In the genomic region with DNA sequence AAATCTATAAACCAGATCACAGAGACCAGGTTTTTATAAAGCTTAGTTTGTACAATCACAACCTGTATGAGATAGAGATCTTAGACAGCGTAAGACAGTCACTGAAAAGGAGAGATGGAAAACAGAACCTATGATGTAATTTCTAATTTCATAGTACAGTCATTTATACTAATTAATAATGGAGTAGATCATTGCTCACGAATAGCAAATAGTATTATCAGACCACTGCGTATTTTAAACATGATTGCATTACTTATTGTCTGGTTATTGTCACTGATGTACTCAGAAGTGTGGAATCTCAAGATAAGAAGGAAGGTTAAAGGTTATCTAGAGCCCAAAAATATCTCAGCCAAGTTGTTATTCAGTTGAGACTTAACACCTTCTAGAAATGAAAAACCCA, we compare ENCODE assay signal across 27 cellular contexts.
A peak's percentile ranks its signal among the peaks of the same experiment; 100 is the strongest.
DNase-seq lines count a peak whose midpoint lies in the region; ATAC-seq, FAIRE-seq and TF ChIP-seq lines count a peak whose summit lies in the region.
"Had no signal": no experiment of that assay in that cellular context is flagged by ENCODE, and none has a peak within 500 bp of the region (broad histone marks: within the 10 kb centered on the region; RNA-seq: fewer than 3 reads in every experiment).

No MANE protein-coding gene starts in this region.

- no peak overlapping the region for H3K4me3 ChIP-seq in astrocyte (ENCODE audit: insufficient read depth, low read depth, low read length)
- H3K4me3 ChIP-seq: HAP-1, SJCRH30 had no signal

- no peak overlapping the region for H3K9ac ChIP-seq in astrocyte (ENCODE audit: low read length)
- H3K9ac ChIP-seq: KMS-11 had no signal

- H4K20me1 ChIP-seq in astrocyte (ENCODE audit: insufficient read depth, low read length): no peaks in the 10 kb centered on the region

- H3K27me3 Mint-ChIP-seq in astrocyte (ENCODE audit: low read depth, unreplicated experiment): no peaks in the 10 kb centered on the region

- H3K4me1 ChIP-seq in astrocyte (ENCODE audit: insufficient read depth, low read length) (no peaks in the 10 kb centered on the region), foreskin keratinocyte (no peaks in the 10 kb centered on the region)
- H3K4me1 ChIP-seq: HAP-1, SJCRH30 had no signal

- no peaks in the 10 kb centered on the region for H3K36me3 ChIP-seq in astrocyte (ENCODE audit: insufficient read depth, low read length)
- H3K36me3 ChIP-seq: HAP-1, SJCRH30 had no signal

- H3K9me3 Mint-ChIP-seq in astrocyte (ENCODE audit: unreplicated experiment): no peaks in the 10 kb centered on the region
- H3K9me3 Mint-ChIP-seq: HFFc6 had no signal

- H3K36me3 Mint-ChIP-seq in astrocyte (ENCODE audit: low read depth, unreplicated experiment): no peaks in the 10 kb centered on the region

- FAIRE-seq in astrocyte (lab: Jason Lieb, UNC): no peak
- FAIRE-seq: D721Med, GM12892, GM18507 had no signal

- H3K27ac ChIP-seq in astrocyte (ENCODE audit: low read depth, low read length) (no peak overlapping the region), foreskin keratinocyte (no peak overlapping the region)
- H3K27ac ChIP-seq: KMS-11, SJCRH30 had no signal

- peak; percentile 63 for DNase-seq in A172 (ENCODE audit: low spot score)
- DNase-seq in M059J (ENCODE audit: low read depth): peak; percentile 29
- peak; percentile 26 for DNase-seq in astrocyte (ENCODE audit: low read depth)
- no peak for DNase-seq in left colon
- DNase-seq in foreskin keratinocyte: no peak
- DNase-seq in DMS 273 treated with DMSO at 0.1 percent for 48 hours (lab: John Stamatoyannopoulos, UW): no peak
- DNase-seq: 8988T, GOT3, HFFc6, IMR-90, NCI-H1048, NCI-H1417, NCI-H1694 treated with DMSO at 0.1 percent for 48 hours, NCI-H2081 treated with DMSO at 0.1 percent for 48 hours, NCI-H2171 treated with DMSO at 0.1 percent for 48 hours, NCI-H524 treated with DMSO at 0.1 percent for 48 hours, NCI-H774, PC-3, SJCRH30 had no signal

- no peaks in the 10 kb centered on the region for H3K4me1 Mint-ChIP-seq in astrocyte (ENCODE audit: low read depth, unreplicated experiment)

- H3K27me3 ChIP-seq in astrocyte (ENCODE audit: insufficient read depth, low read length) (no peaks in the 10 kb centered on the region), foreskin keratinocyte (no peaks in the 10 kb centered on the region)
- H3K27me3 ChIP-seq: SJCRH30 had no signal

- no peak overlapping the region for H3K4me3 Mint-ChIP-seq in astrocyte (ENCODE audit: unreplicated experiment)
- H3K4me3 Mint-ChIP-seq: HFFc6 had no signal

- no peak overlapping the region for H2AFZ ChIP-seq in astrocyte (ENCODE audit: low read depth, low read length)

- intact Hi-C loops in left colon (cut with DNase I, micrococcal nuclease): no loop called here

- peak; percentile 81 for ATAC-seq in SK-N-SH treated with all-trans-retinoic acid at 6 μM for 48 hours
- ATAC-seq in left colon: no peak
- ATAC-seq in HG03469 (IDR thresholded peaks at IDR 0.05; ENCODE audit: unreplicated experiment): no peak
- no peak for ATAC-seq in foreskin keratinocyte
- ATAC-seq: PC-3, Right ventricle myocardium inferior had no signal

- TF ChIP-seq CTCF in astrocyte (IDR thresholded peaks at IDR 0.05; ENCODE audit: insufficient read depth, low read depth, low read length) (no peak), foreskin keratinocyte (conservative IDR thresholded peaks at IDR 0.05) (no peak)

- no peaks in the 10 kb centered on the region for H3K79me2 ChIP-seq in astrocyte (ENCODE audit: insufficient read depth, low read length)

- H3K4me2 ChIP-seq in astrocyte (ENCODE audit: low read length): no peak overlapping the region
- H3K4me2 ChIP-seq: KMS-11 had no signal

- no peaks in the 10 kb centered on the region for H3K9me3 ChIP-seq in astrocyte (ENCODE audit: insufficient read depth, low read depth, low read length)
- H3K9me3 ChIP-seq: HAP-1, SJCRH30 had no signal

- no peak overlapping the region for H3K27ac Mint-ChIP-seq in astrocyte (ENCODE audit: unreplicated experiment)
- H3K27ac Mint-ChIP-seq: HFFc6 had no signal

TF ChIP-seq in SK-N-SH treated with all-trans-retinoic acid at 6 μM for 48 hours, 23 proteins besides CTCF, POLR2A, EP300 and RAD21 (continues in another document):
- TF ChIP-seq ZNF70 (CRISPR knock-in tag; IDR thresholded peaks at IDR 0.05) (no peak), TOX (CRISPR knock-in tag; IDR thresholded peaks at IDR 0.05; ENCODE audit: borderline replicate concordance) (peak; percentile 97), BACH2 (CRISPR knock-in tag; IDR thresholded peaks at IDR 0.05; ENCODE audit: borderline replicate concordance) (no peak), TCF4 (CRISPR knock-in tag; IDR thresholded peaks at IDR 0.05; ENCODE audit: borderline replicate concordance) (peak; percentile 98), ISL1 (CRISPR knock-in tag; IDR thresholded peaks at IDR 0.05) (peak; percentile 99), ZFP30 (CRISPR knock-in tag; IDR thresholded peaks at IDR 0.05) (peak; percentile 80), CSDC2 (CRISPR knock-in tag; IDR thresholded peaks at IDR 0.05) (no peak), ZNF565 (CRISPR knock-in tag; conservative IDR thresholded peaks at IDR 0.05; ENCODE audit: low read depth) (0 out of 2 replicates have a peak, but pooled peaks have one; percentile 9), ZC3H10 (CRISPR knock-in tag; IDR thresholded peaks at IDR 0.05) (peak; percentile 96), ESRRG (CRISPR knock-in tag; IDR thresholded peaks at IDR 0.05) (peak; percentile 91), ARNTL (CRISPR knock-in tag; IDR thresholded peaks at IDR 0.05; ENCODE audit: borderline replicate concordance, low read depth) (no peak), GLIS3 (CRISPR knock-in tag; IDR thresholded peaks at IDR 0.05) (no peak), PPARA (CRISPR knock-in tag; IDR thresholded peaks at IDR 0.05; ENCODE audit: borderline replicate concordance) (no peak), TSHZ2 (CRISPR knock-in tag; IDR thresholded peaks at IDR 0.05) (peak; percentile 85), ZNF8 (CRISPR knock-in tag; IDR thresholded peaks at IDR 0.05) (peak; percentile 61; the same call in 1 of the 2 replicates)
- TF ChIP-seq, protein P1, sequence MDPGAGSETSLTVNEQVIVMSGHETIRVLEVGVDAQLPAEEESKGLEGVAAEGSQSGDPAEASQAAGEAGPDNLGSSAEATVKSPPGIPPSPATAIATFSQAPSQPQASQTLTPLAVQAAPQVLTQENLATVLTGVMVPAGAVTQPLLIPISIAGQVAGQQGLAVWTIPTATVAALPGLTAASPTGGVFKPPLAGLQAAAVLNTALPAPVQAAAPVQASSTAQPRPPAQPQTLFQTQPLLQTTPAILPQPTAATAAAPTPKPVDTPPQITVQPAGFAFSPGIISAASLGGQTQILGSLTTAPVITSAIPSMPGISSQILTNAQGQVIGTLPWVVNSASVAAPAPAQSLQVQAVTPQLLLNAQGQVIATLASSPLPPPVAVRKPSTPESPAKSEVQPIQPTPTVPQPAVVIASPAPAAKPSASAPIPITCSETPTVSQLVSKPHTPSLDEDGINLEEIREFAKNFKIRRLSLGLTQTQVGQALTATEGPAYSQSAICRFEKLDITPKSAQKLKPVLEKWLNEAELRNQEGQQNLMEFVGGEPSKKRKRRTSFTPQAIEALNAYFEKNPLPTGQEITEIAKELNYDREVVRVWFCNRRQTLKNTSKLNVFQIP (CRISPR knock-in tag; IDR thresholded peaks at IDR 0.05; ENCODE audit: borderline replicate concordance, low read depth): peak; percentile 98; the same call in 1 of the 2 replicates
- TF ChIP-seq, protein P2, sequence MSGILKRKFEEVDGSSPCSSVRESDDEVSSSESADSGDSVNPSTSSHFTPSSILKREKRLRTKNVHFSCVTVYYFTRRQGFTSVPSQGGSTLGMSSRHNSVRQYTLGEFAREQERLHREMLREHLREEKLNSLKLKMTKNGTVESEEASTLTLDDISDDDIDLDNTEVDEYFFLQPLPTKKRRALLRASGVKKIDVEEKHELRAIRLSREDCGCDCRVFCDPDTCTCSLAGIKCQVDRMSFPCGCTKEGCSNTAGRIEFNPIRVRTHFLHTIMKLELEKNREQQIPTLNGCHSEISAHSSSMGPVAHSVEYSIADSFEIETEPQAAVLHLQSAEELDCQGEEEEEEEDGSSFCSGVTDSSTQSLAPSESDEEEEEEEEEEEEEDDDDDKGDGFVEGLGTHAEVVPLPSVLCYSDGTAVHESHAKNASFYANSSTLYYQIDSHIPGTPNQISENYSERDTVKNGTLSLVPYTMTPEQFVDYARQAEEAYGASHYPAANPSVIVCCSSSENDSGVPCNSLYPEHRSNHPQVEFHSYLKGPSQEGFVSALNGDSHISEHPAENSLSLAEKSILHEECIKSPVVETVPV (CRISPR knock-in tag; IDR thresholded peaks at IDR 0.05): peak; percentile 97

Comparison
In these comparisons a context has a peak if more than half of its experiments do, and no peak if none do; other contexts are left out.
1. DNase-seq: peak in A172 (single experiment), M059J (single experiment) and astrocyte (single experiment); none in left colon (0 of 2), foreskin keratinocyte (0 of 2) and DMS 273 treated with DMSO at 0.1 percent for 48 hours (single experiment).